ENCODE assay signal across 1 cellular context in the genomic region with DNA sequence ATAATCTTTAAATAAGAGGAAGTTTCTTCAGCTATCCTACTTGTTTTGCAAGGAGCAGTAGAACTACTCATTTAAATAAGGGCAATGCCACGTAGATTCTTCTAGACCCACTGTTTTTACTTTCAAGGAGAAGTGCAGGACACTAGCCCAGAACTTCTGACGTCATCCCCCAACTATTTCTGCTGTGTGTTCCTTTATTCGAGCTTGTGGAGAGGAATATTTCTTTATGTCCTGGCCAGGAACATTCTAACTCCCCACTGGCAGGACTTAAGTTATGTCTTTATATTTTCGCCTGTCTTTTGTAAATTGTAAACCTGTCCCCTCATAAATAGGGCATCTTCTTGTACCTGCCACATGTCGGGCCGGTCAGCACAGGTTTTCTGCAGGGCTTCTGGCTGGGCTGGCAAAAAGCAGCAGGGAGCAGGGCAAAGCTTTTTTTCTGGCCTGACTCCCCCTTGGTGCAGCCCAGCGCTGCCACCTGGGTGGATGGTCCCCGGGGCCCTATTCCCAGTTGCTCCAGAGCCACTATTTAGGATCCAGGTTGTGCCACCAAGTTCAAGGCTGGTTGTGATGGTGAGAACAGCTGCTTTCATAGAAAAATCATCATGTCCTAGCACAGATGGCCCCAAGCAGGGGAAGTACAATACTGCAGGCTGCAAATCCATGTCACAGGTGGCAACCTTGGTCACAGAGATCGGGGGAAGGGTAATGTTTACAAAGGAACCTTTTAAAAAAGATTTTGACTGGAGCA.
TF ChIP-seq lines count a peak whose summit lies in the region.

No MANE protein-coding gene starts in this region.

TF ChIP-seq in K562, 482 proteins besides CTCF, POLR2A, EP300 and RAD21 (continued from another document):
- TF ChIP-seq, protein P1, sequence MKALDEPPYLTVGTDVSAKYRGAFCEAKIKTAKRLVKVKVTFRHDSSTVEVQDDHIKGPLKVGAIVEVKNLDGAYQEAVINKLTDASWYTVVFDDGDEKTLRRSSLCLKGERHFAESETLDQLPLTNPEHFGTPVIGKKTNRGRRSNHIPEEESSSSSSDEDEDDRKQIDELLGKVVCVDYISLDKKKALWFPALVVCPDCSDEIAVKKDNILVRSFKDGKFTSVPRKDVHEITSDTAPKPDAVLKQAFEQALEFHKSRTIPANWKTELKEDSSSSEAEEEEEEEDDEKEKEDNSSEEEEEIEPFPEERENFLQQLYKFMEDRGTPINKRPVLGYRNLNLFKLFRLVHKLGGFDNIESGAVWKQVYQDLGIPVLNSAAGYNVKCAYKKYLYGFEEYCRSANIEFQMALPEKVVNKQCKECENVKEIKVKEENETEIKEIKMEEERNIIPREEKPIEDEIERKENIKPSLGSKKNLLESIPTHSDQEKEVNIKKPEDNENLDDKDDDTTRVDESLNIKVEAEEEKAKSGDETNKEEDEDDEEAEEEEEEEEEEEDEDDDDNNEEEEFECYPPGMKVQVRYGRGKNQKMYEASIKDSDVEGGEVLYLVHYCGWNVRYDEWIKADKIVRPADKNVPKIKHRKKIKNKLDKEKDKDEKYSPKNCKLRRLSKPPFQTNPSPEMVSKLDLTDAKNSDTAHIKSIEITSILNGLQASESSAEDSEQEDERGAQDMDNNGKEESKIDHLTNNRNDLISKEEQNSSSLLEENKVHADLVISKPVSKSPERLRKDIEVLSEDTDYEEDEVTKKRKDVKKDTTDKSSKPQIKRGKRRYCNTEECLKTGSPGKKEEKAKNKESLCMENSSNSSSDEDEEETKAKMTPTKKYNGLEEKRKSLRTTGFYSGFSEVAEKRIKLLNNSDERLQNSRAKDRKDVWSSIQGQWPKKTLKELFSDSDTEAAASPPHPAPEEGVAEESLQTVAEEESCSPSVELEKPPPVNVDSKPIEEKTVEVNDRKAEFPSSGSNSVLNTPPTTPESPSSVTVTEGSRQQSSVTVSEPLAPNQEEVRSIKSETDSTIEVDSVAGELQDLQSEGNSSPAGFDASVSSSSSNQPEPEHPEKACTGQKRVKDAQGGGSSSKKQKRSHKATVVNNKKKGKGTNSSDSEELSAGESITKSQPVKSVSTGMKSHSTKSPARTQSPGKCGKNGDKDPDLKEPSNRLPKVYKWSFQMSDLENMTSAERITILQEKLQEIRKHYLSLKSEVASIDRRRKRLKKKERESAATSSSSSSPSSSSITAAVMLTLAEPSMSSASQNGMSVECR (CRISPR knock-in tag; IDR thresholded peaks at IDR 0.05): no peak
- TF ChIP-seq, protein P2, sequence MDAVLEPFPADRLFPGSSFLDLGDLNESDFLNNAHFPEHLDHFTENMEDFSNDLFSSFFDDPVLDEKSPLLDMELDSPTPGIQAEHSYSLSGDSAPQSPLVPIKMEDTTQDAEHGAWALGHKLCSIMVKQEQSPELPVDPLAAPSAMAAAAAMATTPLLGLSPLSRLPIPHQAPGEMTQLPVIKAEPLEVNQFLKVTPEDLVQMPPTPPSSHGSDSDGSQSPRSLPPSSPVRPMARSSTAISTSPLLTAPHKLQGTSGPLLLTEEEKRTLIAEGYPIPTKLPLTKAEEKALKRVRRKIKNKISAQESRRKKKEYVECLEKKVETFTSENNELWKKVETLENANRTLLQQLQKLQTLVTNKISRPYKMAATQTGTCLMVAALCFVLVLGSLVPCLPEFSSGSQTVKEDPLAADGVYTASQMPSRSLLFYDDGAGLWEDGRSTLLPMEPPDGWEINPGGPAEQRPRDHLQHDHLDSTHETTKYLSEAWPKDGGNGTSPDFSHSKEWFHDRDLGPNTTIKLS (IDR thresholded peaks at IDR 0.05; ENCODE audit: borderline replicate concordance, low read depth): peak; percentile 63; the same call in 1 of the 2 replicates
- TF ChIP-seq CREM (IDR thresholded peaks at IDR 0.05; ENCODE audit: low read depth): peak; percentile 78
- TF ChIP-seq SIN3A (IDR thresholded peaks at IDR 0.05; ENCODE audit: borderline replicate concordance in 2 of 2, control insufficient read depth in 1 of 2, low read depth in 2 of 2, low read length in 2 of 2): no peak
- peak in 1 of 2 experiments; percentile 51; a peak in 1 of 4 replicates for TF ChIP-seq TEAD1 (CRISPR knock-in tag; IDR thresholded peaks at IDR 0.05)
- TF ChIP-seq, protein P3, sequence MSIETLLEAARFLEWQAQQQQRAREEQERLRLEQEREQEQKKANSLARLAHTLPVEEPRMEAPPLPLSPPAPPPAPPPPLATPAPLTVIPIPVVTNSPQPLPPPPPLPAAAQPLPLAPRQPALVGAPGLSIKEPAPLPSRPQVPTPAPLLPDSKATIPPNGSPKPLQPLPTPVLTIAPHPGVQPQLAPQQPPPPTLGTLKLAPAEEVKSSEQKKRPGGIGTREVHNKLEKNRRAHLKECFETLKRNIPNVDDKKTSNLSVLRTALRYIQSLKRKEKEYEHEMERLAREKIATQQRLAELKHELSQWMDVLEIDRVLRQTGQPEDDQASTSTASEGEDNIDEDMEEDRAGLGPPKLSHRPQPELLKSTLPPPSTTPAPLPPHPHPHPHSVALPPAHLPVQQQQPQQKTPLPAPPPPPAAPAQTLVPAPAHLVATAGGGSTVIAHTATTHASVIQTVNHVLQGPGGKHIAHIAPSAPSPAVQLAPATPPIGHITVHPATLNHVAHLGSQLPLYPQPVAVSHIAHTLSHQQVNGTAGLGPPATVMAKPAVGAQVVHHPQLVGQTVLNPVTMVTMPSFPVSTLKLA (conservative IDR thresholded peaks at IDR 0.05): 0 out of 4 replicates have a peak, but pooled peaks of 1 of the 2 experiments have one; percentile 35
- TF ChIP-seq ATF1 (CRISPR knock-in tag; IDR thresholded peaks at IDR 0.05): no peak
- TF ChIP-seq ATF1 (tag; IDR thresholded peaks at IDR 0.05): peak; percentile 84
- 0 out of 2 replicates have a peak, but pooled peaks have one; percentile 23 for TF ChIP-seq SMARCA4 (IDR thresholded peaks at IDR 0.05)
- no peak for TF ChIP-seq SMAD2 (IDR thresholded peaks at IDR 0.05; ENCODE audit: low read depth, low read length)
- TF ChIP-seq, protein P4, sequence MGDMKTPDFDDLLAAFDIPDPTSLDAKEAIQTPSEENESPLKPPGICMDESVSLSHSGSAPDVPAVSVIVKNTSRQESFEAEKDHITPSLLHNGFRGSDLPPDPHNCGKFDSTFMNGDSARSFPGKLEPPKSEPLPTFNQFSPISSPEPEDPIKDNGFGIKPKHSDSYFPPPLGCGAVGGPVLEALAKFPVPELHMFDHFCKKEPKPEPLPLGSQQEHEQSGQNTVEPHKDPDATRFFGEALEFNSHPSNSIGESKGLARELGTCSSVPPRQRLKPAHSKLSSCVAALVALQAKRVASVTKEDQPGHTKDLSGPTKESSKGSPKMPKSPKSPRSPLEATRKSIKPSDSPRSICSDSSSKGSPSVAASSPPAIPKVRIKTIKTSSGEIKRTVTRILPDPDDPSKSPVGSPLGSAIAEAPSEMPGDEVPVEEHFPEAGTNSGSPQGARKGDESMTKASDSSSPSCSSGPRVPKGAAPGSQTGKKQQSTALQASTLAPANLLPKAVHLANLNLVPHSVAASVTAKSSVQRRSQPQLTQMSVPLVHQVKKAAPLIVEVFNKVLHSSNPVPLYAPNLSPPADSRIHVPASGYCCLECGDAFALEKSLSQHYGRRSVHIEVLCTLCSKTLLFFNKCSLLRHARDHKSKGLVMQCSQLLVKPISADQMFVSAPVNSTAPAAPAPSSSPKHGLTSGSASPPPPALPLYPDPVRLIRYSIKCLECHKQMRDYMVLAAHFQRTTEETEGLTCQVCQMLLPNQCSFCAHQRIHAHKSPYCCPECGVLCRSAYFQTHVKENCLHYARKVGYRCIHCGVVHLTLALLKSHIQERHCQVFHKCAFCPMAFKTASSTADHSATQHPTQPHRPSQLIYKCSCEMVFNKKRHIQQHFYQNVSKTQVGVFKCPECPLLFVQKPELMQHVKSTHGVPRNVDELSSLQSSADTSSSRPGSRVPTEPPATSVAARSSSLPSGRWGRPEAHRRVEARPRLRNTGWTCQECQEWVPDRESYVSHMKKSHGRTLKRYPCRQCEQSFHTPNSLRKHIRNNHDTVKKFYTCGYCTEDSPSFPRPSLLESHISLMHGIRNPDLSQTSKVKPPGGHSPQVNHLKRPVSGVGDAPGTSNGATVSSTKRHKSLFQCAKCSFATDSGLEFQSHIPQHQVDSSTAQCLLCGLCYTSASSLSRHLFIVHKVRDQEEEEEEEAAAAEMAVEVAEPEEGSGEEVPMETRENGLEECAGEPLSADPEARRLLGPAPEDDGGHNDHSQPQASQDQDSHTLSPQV (IDR thresholded peaks at IDR 0.05): 0 out of 2 replicates have a peak, but pooled peaks have one; percentile 26
- TF ChIP-seq PHF20 (IDR thresholded peaks at IDR 0.05; ENCODE audit: partially characterized antibody): no peak
- TF ChIP-seq ATF7 (IDR thresholded peaks at IDR 0.05): peak; percentile 96
- TF ChIP-seq, protein P5, sequence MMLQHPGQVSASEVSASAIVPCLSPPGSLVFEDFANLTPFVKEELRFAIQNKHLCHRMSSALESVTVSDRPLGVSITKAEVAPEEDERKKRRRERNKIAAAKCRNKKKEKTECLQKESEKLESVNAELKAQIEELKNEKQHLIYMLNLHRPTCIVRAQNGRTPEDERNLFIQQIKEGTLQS (IDR thresholded peaks at IDR 0.05): peak; percentile 95
- TF ChIP-seq, protein P5 (CRISPR knock-in tag; conservative IDR thresholded peaks at IDR 0.05): no peak
- peak; percentile 25; the same call in 1 of the 2 replicates for TF ChIP-seq RBFOX2 (IDR thresholded peaks at IDR 0.05; ENCODE audit: low read depth, low read length)
- TF ChIP-seq JUN (IDR thresholded peaks at IDR 0.05; ENCODE audit: borderline replicate concordance, low read depth, low read length): peak; percentile 64; the same call in 1 of the 2 replicates
- TF ChIP-seq JUN (CRISPR knock-in tag; IDR thresholded peaks at IDR 0.05; ENCODE audit: borderline replicate concordance): no peak
- TF ChIP-seq NR2C1 (IDR thresholded peaks at IDR 0.05): no peak
- TF ChIP-seq NR2C1 (tag; IDR thresholded peaks at IDR 0.05): no peak
- peak; percentile 57; the same call in 1 of the 2 replicates for TF ChIP-seq TEAD4 (IDR thresholded peaks at IDR 0.05; ENCODE audit: low read length)
- no peak for TF ChIP-seq TEAD4 (CRISPR knock-in tag; IDR thresholded peaks at IDR 0.05; ENCODE audit: borderline replicate concordance)
- no peak for TF ChIP-seq RBM39 (optimal IDR thresholded peaks at IDR 0.05; ENCODE audit: low read depth, low read length)
- no peak for TF ChIP-seq XRCC3 (IDR thresholded peaks at IDR 0.05)
- TF ChIP-seq, protein P6, sequence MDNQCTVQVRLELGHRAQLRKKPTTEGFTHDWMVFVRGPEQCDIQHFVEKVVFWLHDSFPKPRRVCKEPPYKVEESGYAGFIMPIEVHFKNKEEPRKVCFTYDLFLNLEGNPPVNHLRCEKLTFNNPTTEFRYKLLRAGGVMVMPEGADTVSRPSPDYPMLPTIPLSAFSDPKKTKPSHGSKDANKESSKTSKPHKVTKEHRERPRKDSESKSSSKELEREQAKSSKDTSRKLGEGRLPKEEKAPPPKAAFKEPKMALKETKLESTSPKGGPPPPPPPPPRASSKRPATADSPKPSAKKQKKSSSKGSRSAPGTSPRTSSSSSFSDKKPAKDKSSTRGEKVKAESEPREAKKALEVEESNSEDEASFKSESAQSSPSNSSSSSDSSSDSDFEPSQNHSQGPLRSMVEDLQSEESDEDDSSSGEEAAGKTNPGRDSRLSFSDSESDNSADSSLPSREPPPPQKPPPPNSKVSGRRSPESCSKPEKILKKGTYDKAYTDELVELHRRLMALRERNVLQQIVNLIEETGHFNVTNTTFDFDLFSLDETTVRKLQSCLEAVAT (IDR thresholded peaks at IDR 0.05): peak in 1 of 2 experiments; percentile 3; a peak in 2 of 4 replicates
- TF ChIP-seq RCOR1 (IDR thresholded peaks at IDR 0.05; ENCODE audit: borderline replicate concordance in 1 of 2, low read depth in 2 of 2, low read length in 2 of 2): no peak
- TF ChIP-seq NEUROD1 (IDR thresholded peaks at IDR 0.05; ENCODE audit: borderline replicate concordance, low read depth, low read length, partially characterized antibody): no peak
- no peak for TF ChIP-seq KHSRP (IDR thresholded peaks at IDR 0.05)
- TF ChIP-seq, protein P7, sequence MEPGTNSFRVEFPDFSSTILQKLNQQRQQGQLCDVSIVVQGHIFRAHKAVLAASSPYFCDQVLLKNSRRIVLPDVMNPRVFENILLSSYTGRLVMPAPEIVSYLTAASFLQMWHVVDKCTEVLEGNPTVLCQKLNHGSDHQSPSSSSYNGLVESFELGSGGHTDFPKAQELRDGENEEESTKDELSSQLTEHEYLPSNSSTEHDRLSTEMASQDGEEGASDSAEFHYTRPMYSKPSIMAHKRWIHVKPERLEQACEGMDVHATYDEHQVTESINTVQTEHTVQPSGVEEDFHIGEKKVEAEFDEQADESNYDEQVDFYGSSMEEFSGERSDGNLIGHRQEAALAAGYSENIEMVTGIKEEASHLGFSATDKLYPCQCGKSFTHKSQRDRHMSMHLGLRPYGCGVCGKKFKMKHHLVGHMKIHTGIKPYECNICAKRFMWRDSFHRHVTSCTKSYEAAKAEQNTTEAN (CRISPR knock-in tag; IDR thresholded peaks at IDR 0.05): no peak
- TF ChIP-seq ZNF316 (IDR thresholded peaks at IDR 0.05): 0 out of 2 replicates have a peak, but pooled peaks have one; percentile 2
- TF ChIP-seq JUND (IDR thresholded peaks at IDR 0.05; ENCODE audit: borderline replicate concordance, low read depth, low read length): peak; percentile 90
- TF ChIP-seq JUND (tag; IDR thresholded peaks at IDR 0.05; ENCODE audit: borderline replicate concordance, low read depth, low read length): peak; percentile 89
